Comparison of ENCODE assay signal across 24 cellular contexts in the genomic region with DNA sequence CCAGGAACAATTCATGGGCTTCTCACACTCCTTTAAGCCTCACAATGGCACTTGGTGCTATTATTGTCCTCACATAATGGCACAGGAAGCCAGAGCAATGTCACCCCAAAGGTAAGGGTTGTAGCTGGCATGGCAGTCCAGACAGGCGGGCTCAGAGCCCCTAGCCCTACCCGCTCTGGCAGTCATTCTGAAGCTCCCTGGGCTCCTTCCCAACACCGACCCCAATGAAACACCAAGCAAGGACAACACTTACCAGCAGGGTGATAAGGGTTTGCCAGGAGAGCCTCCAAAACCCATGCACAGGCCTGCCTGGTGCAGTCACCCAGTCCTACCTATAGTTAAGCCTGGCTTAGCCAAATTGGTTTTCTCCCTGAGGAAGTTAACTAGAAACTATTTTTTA. TPM values are rescaled to one million over a fixed set of nuclear protein-coding genes. Genes with fewer than 3 reads are reported as not detected.
A peak's percentile ranks its signal among the peaks of the same experiment; 100 is the strongest.
DNase-seq lines count a peak whose midpoint lies in the region; ATAC-seq and TF ChIP-seq lines count a peak whose summit lies in the region.
"Had no signal": no experiment of that assay in that cellular context is flagged by ENCODE, and none has a peak within 500 bp of the region (broad histone marks: within the 10 kb centered on the region; RNA-seq: fewer than 3 reads in every experiment).

No MANE protein-coding gene starts in this region.

- H3K27ac ChIP-seq in C4-2B, result peak overlapping the region; percentile 55; the same call in 1 of the 2 replicates
- H3K27ac ChIP-seq in OCI-LY3 (ENCODE audit: low read length), result no peak overlapping the region
- H3K27ac ChIP-seq in mucosa of rectum (ENCODE audit: low read depth in 2 of 2, low read length in 2 of 2), result peak overlapping the region; percentile 64 to 79
- H3K27ac ChIP-seq: A549, lower lobe of right lung, uterus had no signal

- H3K27me3 ChIP-seq in OCI-LY3 (ENCODE audit: low read depth, low read length), result no peaks in the 10 kb centered on the region
- H3K27me3 ChIP-seq in mucosa of rectum (ENCODE audit: control insufficient read depth in 2 of 2, insufficient read depth in 2 of 2, low read length in 2 of 2), result no peaks in the 10 kb centered on the region
- H3K27me3 ChIP-seq: uterus had no signal

- H2AFZ ChIP-seq in OCI-LY3 (ENCODE audit: low read depth, low read length), result no peak overlapping the region

- H3K36me3 ChIP-seq in OCI-LY3 (replicated peaks; ENCODE audit: low read depth, low read length), result peaks cover 26% of the 10 kb centered on the region
- H3K36me3 ChIP-seq in mucosa of rectum (ENCODE audit: control insufficient read depth in 2 of 2, insufficient read depth in 2 of 2, low read length in 2 of 2), result peaks cover 16 to 24% of the 10 kb centered on the region in 2 donors
- H3K36me3 ChIP-seq: uterus had no signal

- H3K9ac ChIP-seq in OCI-LY3 (ENCODE audit: low read length) (no peak overlapping the region), mucosa of rectum (ENCODE audit: low read depth in 1 of 2, low read length in 2 of 2) (peak overlapping the region in 1 of 2 donors; percentile 26)

- intact Hi-C loops in Right ventricle myocardium superior (cut with DNase I), result no loop called here

- peaks cover 15% of the 10 kb centered on the region; the same call in 1 of the 2 replicates for H4K20me1 ChIP-seq in OCI-LY3 (ENCODE audit: insufficient read depth, low read length)

- 0 out of 2 replicates have a peak overlapping the region, but pooled peaks have one; percentile 13 for H3K4me2 ChIP-seq in OCI-LY3 (ENCODE audit: low read length)
- H3K4me2 ChIP-seq: A549 had no signal

- H3K4me3 ChIP-seq in OCI-LY3 (ENCODE audit: low read length), result no peak overlapping the region
- H3K4me3 ChIP-seq in mucosa of rectum (ENCODE audit: low read length in 2 of 2), result no peak overlapping the region
- H3K4me3 ChIP-seq: A549, lower lobe of right lung, uterus had no signal

- TF ChIP-seq POLR2A in GM18505 (IDR thresholded peaks at IDR 0.05; ENCODE audit: borderline replicate concordance, extremely low read depth, insufficient read depth, insufficient read length), result no peak

- H3K9me3 ChIP-seq in OCI-LY3 (ENCODE audit: insufficient read depth, low read length) (no peaks in the 10 kb centered on the region), mucosa of rectum (ENCODE audit: control insufficient read depth in 2 of 2, low read length in 2 of 2) (no peaks in the 10 kb centered on the region)
- H3K9me3 ChIP-seq: A549, lower lobe of right lung, uterus had no signal

- ATAC-seq in Right ventricle myocardium superior (ENCODE audit: poor library complexity) (peak; percentile 13), GM18505 (IDR thresholded peaks at IDR 0.05; ENCODE audit: unreplicated experiment) (no peak), HG03045 (IDR thresholded peaks at IDR 0.05; ENCODE audit: unreplicated experiment) (no peak)
- ATAC-seq: lower lobe of right lung; naive thymus-derived CD8-positive, alpha-beta T cell had no signal

- TF ChIP-seq CTCF in C4-2B (conservative IDR thresholded peaks at IDR 0.05) (no peak), OCI-LY3 (IDR thresholded peaks at IDR 0.05; ENCODE audit: low read depth, low read length) (no peak)

- H3K4me1 ChIP-seq in OCI-LY3 (ENCODE audit: low read length) (peaks cover 16% of the 10 kb centered on the region), mucosa of rectum (ENCODE audit: control insufficient read depth in 2 of 2, insufficient read depth in 2 of 2, low read length in 2 of 2) (peaks cover 46 to 57% of the 10 kb centered on the region in 2 donors)
- H3K4me1 ChIP-seq: A549, uterus had no signal

- H3K79me2 ChIP-seq in OCI-LY3 (ENCODE audit: low read length), result no peaks in the 10 kb centered on the region

- DNase-seq in Right ventricle myocardium superior (no peak), LoVo (ENCODE audit: low spot score) (no peak), NCI-H345 treated with DMSO at 0.1 percent for 48 hours (lab: John Stamatoyannopoulos, UW; ENCODE audit: unreplicated experiment) (no peak)
- DNase-seq: activated CD4-positive, alpha-beta T cell treated with anti-CD3 and anti-CD28 coated beads, Interleukin-2, amount 50 U/mL, for 48 hours; activated CD4-positive, CD25-positive, alpha-beta regulatory T cell treated with anti-CD3 and anti-CD28 coated beads, Interleukin-2, amount 50 U/mL, for 72 hours; activated gamma-delta T cell treated with Interleukin-2 at 50 U/mL for 16 hours; activated T-cell treated with anti-CD3 and anti-CD28 coated beads, Interleukin-2, amount 50 U/mL, for 48 hours; AML-193; CD8-positive, alpha-beta memory T cell; foreskin melanocyte; lower lobe of right lung; naive thymus-derived CD8-positive, alpha-beta T cell; NCI-H146; NCI-H82; nucleus accumbens; RPMI8226; stimulated activated naive CD4-positive, alpha-beta T cell treated with Interleukin-2 at 50 U/mL for 16 hours; uterus had no signal

RNA-seq across cellular contexts. Expression of a gene that starts 30.8 kb away (rescaled TPM):
- total RNA-seq in Right ventricle myocardium superior, result 85.2 TPM
